1 cellular context compared by ENCODE assay signal in the genomic region with DNA sequence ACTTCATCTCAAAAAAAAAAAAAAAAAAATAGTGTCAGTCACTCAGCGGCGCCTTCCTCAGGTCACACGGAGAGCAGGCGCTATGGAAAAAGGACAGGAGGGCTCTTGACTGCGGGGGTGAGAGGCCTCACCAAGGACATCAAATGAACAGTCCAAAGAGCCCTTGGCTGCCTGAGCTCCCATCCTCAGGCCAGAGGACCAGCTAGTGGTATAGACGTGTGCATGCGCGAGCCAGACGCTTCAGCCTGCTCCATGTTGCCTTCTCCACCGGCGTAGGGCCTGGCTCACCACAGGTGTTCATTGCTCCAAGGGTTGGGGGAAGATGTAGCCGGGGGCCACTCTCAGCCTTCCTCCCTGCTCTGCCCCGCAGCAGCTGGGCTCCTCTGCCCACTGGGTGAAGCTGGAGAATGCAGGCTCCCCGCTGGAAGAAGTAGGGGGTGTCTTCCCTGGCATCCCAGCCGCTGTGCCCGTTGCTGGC.
TF ChIP-seq lines count a peak whose summit lies in the region.

No MANE protein-coding gene starts in this region.

TF ChIP-seq in WTC11, 78 proteins besides CTCF, POLR2A, EP300 and RAD21 (continued from another document):
- TF ChIP-seq, protein P1, sequence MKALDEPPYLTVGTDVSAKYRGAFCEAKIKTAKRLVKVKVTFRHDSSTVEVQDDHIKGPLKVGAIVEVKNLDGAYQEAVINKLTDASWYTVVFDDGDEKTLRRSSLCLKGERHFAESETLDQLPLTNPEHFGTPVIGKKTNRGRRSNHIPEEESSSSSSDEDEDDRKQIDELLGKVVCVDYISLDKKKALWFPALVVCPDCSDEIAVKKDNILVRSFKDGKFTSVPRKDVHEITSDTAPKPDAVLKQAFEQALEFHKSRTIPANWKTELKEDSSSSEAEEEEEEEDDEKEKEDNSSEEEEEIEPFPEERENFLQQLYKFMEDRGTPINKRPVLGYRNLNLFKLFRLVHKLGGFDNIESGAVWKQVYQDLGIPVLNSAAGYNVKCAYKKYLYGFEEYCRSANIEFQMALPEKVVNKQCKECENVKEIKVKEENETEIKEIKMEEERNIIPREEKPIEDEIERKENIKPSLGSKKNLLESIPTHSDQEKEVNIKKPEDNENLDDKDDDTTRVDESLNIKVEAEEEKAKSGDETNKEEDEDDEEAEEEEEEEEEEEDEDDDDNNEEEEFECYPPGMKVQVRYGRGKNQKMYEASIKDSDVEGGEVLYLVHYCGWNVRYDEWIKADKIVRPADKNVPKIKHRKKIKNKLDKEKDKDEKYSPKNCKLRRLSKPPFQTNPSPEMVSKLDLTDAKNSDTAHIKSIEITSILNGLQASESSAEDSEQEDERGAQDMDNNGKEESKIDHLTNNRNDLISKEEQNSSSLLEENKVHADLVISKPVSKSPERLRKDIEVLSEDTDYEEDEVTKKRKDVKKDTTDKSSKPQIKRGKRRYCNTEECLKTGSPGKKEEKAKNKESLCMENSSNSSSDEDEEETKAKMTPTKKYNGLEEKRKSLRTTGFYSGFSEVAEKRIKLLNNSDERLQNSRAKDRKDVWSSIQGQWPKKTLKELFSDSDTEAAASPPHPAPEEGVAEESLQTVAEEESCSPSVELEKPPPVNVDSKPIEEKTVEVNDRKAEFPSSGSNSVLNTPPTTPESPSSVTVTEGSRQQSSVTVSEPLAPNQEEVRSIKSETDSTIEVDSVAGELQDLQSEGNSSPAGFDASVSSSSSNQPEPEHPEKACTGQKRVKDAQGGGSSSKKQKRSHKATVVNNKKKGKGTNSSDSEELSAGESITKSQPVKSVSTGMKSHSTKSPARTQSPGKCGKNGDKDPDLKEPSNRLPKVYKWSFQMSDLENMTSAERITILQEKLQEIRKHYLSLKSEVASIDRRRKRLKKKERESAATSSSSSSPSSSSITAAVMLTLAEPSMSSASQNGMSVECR (CRISPR knock-in tag; IDR thresholded peaks at IDR 0.05; ENCODE audit: borderline replicate concordance) = no peak
- no peak for TF ChIP-seq FOXK1 (CRISPR knock-in tag; IDR thresholded peaks at IDR 0.05)
- no peak for TF ChIP-seq RELA (CRISPR knock-in tag; IDR thresholded peaks at IDR 0.05; ENCODE audit: borderline replicate concordance)
- TF ChIP-seq GTF2I (CRISPR knock-in tag; conservative IDR thresholded peaks at IDR 0.05) = no peak
- TF ChIP-seq KAT7 (CRISPR knock-in tag; IDR thresholded peaks at IDR 0.05; ENCODE audit: borderline replicate concordance) = no peak
- TF ChIP-seq ZNF121 (CRISPR knock-in tag; IDR thresholded peaks at IDR 0.05) = no peak
- TF ChIP-seq, protein P2, sequence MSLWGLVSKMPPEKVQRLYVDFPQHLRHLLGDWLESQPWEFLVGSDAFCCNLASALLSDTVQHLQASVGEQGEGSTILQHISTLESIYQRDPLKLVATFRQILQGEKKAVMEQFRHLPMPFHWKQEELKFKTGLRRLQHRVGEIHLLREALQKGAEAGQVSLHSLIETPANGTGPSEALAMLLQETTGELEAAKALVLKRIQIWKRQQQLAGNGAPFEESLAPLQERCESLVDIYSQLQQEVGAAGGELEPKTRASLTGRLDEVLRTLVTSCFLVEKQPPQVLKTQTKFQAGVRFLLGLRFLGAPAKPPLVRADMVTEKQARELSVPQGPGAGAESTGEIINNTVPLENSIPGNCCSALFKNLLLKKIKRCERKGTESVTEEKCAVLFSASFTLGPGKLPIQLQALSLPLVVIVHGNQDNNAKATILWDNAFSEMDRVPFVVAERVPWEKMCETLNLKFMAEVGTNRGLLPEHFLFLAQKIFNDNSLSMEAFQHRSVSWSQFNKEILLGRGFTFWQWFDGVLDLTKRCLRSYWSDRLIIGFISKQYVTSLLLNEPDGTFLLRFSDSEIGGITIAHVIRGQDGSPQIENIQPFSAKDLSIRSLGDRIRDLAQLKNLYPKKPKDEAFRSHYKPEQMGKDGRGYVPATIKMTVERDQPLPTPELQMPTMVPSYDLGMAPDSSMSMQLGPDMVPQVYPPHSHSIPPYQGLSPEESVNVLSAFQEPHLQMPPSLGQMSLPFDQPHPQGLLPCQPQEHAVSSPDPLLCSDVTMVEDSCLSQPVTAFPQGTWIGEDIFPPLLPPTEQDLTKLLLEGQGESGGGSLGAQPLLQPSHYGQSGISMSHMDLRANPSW (CRISPR knock-in tag; conservative IDR thresholded peaks at IDR 0.05; ENCODE audit: low read depth) = no peak
- no peak for TF ChIP-seq JAZF1 (CRISPR knock-in tag; IDR thresholded peaks at IDR 0.05)
- TF ChIP-seq, protein P3, sequence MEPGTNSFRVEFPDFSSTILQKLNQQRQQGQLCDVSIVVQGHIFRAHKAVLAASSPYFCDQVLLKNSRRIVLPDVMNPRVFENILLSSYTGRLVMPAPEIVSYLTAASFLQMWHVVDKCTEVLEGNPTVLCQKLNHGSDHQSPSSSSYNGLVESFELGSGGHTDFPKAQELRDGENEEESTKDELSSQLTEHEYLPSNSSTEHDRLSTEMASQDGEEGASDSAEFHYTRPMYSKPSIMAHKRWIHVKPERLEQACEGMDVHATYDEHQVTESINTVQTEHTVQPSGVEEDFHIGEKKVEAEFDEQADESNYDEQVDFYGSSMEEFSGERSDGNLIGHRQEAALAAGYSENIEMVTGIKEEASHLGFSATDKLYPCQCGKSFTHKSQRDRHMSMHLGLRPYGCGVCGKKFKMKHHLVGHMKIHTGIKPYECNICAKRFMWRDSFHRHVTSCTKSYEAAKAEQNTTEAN (CRISPR knock-in tag; IDR thresholded peaks at IDR 0.05) = no peak
- no peak for TF ChIP-seq ZNF263 (CRISPR knock-in tag; IDR thresholded peaks at IDR 0.05; ENCODE audit: low read depth)
- TF ChIP-seq, protein P4, sequence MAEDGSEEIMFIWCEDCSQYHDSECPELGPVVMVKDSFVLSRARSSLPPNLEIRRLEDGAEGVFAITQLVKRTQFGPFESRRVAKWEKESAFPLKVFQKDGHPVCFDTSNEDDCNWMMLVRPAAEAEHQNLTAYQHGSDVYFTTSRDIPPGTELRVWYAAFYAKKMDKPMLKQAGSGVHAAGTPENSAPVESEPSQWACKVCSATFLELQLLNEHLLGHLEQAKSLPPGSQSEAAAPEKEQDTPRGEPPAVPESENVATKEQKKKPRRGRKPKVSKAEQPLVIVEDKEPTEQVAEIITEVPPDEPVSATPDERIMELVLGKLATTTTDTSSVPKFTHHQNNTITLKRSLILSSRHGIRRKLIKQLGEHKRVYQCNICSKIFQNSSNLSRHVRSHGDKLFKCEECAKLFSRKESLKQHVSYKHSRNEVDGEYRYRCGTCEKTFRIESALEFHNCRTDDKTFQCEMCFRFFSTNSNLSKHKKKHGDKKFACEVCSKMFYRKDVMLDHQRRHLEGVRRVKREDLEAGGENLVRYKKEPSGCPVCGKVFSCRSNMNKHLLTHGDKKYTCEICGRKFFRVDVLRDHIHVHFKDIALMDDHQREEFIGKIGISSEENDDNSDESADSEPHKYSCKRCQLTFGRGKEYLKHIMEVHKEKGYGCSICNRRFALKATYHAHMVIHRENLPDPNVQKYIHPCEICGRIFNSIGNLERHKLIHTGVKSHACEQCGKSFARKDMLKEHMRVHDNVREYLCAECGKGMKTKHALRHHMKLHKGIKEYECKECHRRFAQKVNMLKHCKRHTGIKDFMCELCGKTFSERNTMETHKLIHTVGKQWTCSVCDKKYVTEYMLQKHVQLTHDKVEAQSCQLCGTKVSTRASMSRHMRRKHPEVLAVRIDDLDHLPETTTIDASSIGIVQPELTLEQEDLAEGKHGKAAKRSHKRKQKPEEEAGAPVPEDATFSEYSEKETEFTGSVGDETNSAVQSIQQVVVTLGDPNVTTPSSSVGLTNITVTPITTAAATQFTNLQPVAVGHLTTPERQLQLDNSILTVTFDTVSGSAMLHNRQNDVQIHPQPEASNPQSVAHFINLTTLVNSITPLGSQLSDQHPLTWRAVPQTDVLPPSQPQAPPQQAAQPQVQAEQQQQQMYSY (CRISPR knock-in tag; IDR thresholded peaks at IDR 0.05) = no peak
- TF ChIP-seq FOXJ3 (CRISPR knock-in tag; IDR thresholded peaks at IDR 0.05; ENCODE audit: borderline replicate concordance) = no peak
- TF ChIP-seq CREM (CRISPR knock-in tag; IDR thresholded peaks at IDR 0.05) = no peak
- no peak for TF ChIP-seq ESRRA (CRISPR knock-in tag; IDR thresholded peaks at IDR 0.05; ENCODE audit: borderline replicate concordance)
